1 cellular context compared by ENCODE assay signal in the genomic region with DNA sequence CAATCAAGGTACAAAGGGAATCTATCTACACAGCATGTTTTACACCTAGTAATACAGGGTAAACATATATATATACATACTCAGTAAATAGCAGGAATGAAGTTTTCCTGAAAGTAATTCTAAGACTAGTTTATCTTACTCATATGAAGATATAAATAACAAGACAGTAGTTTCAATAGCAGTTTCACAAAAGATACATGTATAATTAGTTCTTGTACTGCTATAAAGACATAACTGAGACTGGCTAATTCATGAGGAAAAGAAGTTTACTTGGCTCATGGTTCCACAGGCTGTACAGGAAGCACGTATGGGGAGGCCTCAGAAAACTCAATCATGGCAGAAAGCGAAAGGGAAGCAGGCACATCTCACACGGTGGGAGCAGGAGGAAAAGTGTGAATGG.
TF ChIP-seq lines count a peak whose summit lies in the region.

No MANE protein-coding gene starts in this region.

TF ChIP-seq in GM12878, 131 proteins besides CTCF, POLR2A, EP300 and RAD21:
- TF ChIP-seq IKZF2 (IDR thresholded peaks at IDR 0.05) (peak in 1 of 2 experiments; percentile 27; a peak in 1 of 4 replicates), ZNF207 (IDR thresholded peaks at IDR 0.05; ENCODE audit: borderline replicate concordance) (no peak), MEF2A (IDR thresholded peaks at IDR 0.05; ENCODE audit: insufficient read depth, low read depth, low read length) (peak; percentile 71; the same call in 1 of the 2 replicates), STAT3 (IDR thresholded peaks at IDR 0.05; ENCODE audit: low read depth, low read length) (no peak), ETV6 (conservative IDR thresholded peaks at IDR 0.05 in 1 of 2, IDR thresholded peaks at IDR 0.05 in 1 of 2; ENCODE audit: borderline replicate concordance in 1 of 2, low read depth in 1 of 2) (0 out of 4 replicates have a peak, but pooled peaks of 1 of the 2 experiments have one; percentile 23)
TF ChIP-seq in GM12878: peak in this region for 3.
